1 cellular context compared by ENCODE assay signal in the genomic region with DNA sequence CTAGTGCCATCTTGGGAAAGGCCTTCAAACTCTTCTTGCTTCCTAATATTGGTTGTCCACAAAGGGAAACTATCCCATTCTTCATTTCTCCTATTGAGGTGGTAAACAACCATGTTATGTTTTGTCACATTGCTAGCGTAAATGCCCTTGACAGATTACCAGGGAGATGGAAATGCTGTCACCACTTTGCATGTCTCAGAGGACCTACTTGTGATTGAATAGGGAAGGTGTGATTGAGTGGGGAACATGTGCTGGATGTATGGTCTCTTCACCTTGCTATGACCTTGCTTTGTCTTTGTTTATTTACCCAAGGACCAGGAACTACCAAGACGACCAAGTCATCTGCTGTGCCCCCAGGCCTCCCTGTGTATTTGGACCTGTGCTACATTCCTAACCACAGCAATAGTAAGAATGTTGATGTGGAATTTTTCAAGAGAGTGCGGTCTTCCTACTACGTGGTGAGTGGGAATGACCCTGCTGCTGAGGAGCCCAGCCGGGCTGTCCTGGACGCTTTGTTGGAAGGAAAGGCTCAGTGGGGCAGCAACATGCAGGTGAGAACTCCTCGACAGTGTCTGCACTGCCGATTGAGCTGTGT.
TF ChIP-seq lines count a peak whose summit lies in the region.

No MANE protein-coding gene starts in this region.

TF ChIP-seq in IMR-90, 13 proteins besides CTCF, POLR2A, EP300 and RAD21 (continued from another document):
- TF ChIP-seq, protein P1, sequence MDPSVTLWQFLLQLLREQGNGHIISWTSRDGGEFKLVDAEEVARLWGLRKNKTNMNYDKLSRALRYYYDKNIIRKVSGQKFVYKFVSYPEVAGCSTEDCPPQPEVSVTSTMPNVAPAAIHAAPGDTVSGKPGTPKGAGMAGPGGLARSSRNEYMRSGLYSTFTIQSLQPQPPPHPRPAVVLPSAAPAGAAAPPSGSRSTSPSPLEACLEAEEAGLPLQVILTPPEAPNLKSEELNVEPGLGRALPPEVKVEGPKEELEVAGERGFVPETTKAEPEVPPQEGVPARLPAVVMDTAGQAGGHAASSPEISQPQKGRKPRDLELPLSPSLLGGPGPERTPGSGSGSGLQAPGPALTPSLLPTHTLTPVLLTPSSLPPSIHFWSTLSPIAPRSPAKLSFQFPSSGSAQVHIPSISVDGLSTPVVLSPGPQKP (IDR thresholded peaks at IDR 0.05; ENCODE audit: borderline replicate concordance, low read depth, low read length): no peak
- no peak for TF ChIP-seq CHD1 (IDR thresholded peaks at IDR 0.05; ENCODE audit: low read depth, low read length)
- no peak for TF ChIP-seq CEBPB (IDR thresholded peaks at IDR 0.05; ENCODE audit: low read depth, low read length)
- TF ChIP-seq SMC3 (IDR thresholded peaks at IDR 0.05; ENCODE audit: low read depth, low read length): no peak
- TF ChIP-seq BHLHE40 (IDR thresholded peaks at IDR 0.05; ENCODE audit: low read depth, low read length): no peak
- TF ChIP-seq, protein P2, sequence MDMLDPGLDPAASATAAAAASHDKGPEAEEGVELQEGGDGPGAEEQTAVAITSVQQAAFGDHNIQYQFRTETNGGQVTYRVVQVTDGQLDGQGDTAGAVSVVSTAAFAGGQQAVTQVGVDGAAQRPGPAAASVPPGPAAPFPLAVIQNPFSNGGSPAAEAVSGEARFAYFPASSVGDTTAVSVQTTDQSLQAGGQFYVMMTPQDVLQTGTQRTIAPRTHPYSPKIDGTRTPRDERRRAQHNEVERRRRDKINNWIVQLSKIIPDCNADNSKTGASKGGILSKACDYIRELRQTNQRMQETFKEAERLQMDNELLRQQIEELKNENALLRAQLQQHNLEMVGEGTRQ (IDR thresholded peaks at IDR 0.05; ENCODE audit: low read depth, low read length): no peak
- no peak for TF ChIP-seq FOS (IDR thresholded peaks at IDR 0.05; ENCODE audit: low read depth, low read length)
